8 cellular contexts compared by ENCODE assay signal in genomic region chr17:57130708-57131461, GRCh38. TPM values are rescaled to one million over a fixed set of nuclear protein-coding genes. Genes with fewer than 3 reads are reported as not detected.
DNase-seq lines count a peak whose midpoint lies in the region; ATAC-seq and TF ChIP-seq lines count a peak whose summit lies in the region.

No MANE protein-coding gene starts in this region.

- no peak overlapping the region for H2BK120ac ChIP-seq in trophoblast cell (ENCODE audit: insufficient read depth, low read length, poor library complexity)

- H2AFZ ChIP-seq in MM.1S (ENCODE audit: low read length) (no peak overlapping the region), trophoblast cell (ENCODE audit: insufficient read depth, low read length, poor library complexity) (no peak overlapping the region)

- TF ChIP-seq CTCF in GM12865 (IDR thresholded peaks at IDR 0.05; ENCODE audit: insufficient read depth, low read depth, low read length, missing control alignments) (peak; percentile 88), MM.1S (IDR thresholded peaks at IDR 0.05; ENCODE audit: low read length) (peak; percentile 65), type B pancreatic cell (conservative IDR thresholded peaks at IDR 0.05) (peak; percentile 97)

- H3K36me3 Mint-ChIP-seq in type B pancreatic cell = peaks cover 2% of the 10 kb centered on the region

- H3K79me2 ChIP-seq in MM.1S (ENCODE audit: low read length) (no peaks in the 10 kb centered on the region), trophoblast cell (ENCODE audit: control insufficient read depth, insufficient read depth, low read length, poor library complexity) (no peaks in the 10 kb centered on the region)

- H3K18ac ChIP-seq in trophoblast cell (ENCODE audit: low read length) = no peak overlapping the region

- H3K36me3 ChIP-seq in MM.1S (replicated peaks; ENCODE audit: insufficient read depth, low read length) = no peaks in the 10 kb centered on the region
- H3K36me3 ChIP-seq in SJCRH30 = no peaks in the 10 kb centered on the region
- no peaks in the 10 kb centered on the region for H3K36me3 ChIP-seq in trophoblast cell (ENCODE audit: control insufficient read depth in 1 of 2, insufficient read depth in 2 of 2, low read length in 2 of 2)

- H3K27me3 ChIP-seq in MM.1S (replicated peaks; ENCODE audit: insufficient read depth, low read length) (no peaks in the 10 kb centered on the region), SJCRH30 (no peaks in the 10 kb centered on the region), trophoblast cell (ENCODE audit: insufficient read depth, low read length) (no peaks in the 10 kb centered on the region)

- no peak overlapping the region for H2AK5ac ChIP-seq in trophoblast cell (ENCODE audit: low read length)

- H3K4me3 ChIP-seq in GM12865 (ENCODE audit: low read depth, low read length) = no peak overlapping the region
- H3K4me3 ChIP-seq in MM.1S (ENCODE audit: low read length) = no peak overlapping the region
- H3K4me3 ChIP-seq in SJCRH30 = no peak overlapping the region
- H3K4me3 ChIP-seq in trophoblast cell (ENCODE audit: low read depth, low read length) = no peak overlapping the region

- H3K4me1 ChIP-seq in MM.1S (ENCODE audit: low read length) (no peaks in the 10 kb centered on the region), SJCRH30 (peaks cover 16% of the 10 kb centered on the region), trophoblast cell (ENCODE audit: control insufficient read depth in 1 of 2, insufficient read depth in 2 of 2, low read length in 2 of 2) (peaks cover 0 to 3% of the 10 kb centered on the region in 2 experiments)

- no peaks in the 10 kb centered on the region for H3K9me3 Mint-ChIP-seq in type B pancreatic cell

- H3K27me3 Mint-ChIP-seq in type B pancreatic cell = peaks cover 6% of the 10 kb centered on the region

- H3K23ac ChIP-seq in trophoblast cell (ENCODE audit: low read length) = no peak overlapping the region

- H3K9ac ChIP-seq in MM.1S (ENCODE audit: low read length) (no peak overlapping the region), trophoblast cell (ENCODE audit: low read length) (no peak overlapping the region)

- no peak overlapping the region for H3K27ac Mint-ChIP-seq in type B pancreatic cell

- H3K9me3 ChIP-seq in MM.1S (replicated peaks; ENCODE audit: insufficient read depth, low read length) (no peaks in the 10 kb centered on the region), SJCRH30 (replicated peaks) (no peaks in the 10 kb centered on the region), trophoblast cell (ENCODE audit: insufficient read depth, low read depth, low read length) (no peaks in the 10 kb centered on the region)

- peak overlapping the region; percentile 61 for H3K4me3 Mint-ChIP-seq in type B pancreatic cell

- no peak overlapping the region for H4K8ac ChIP-seq in trophoblast cell (ENCODE audit: low read depth, low read length)

- H3F3A ChIP-seq in MM.1S (ENCODE audit: insufficient read depth, low read length) = no peaks in the 10 kb centered on the region

- no peaks in the 10 kb centered on the region for H3K79me1 ChIP-seq in trophoblast cell (ENCODE audit: low read length)

- no peak overlapping the region for H2BK12ac ChIP-seq in trophoblast cell (ENCODE audit: low read length)

- ATAC-seq in GM19463 (IDR thresholded peaks at IDR 0.05; ENCODE audit: unreplicated experiment) = no peak

- peak overlapping the region; percentile 21 for H4K91ac ChIP-seq in trophoblast cell (ENCODE audit: low read depth, low read length)

- no peaks in the 10 kb centered on the region for H3K9me2 ChIP-seq in MM.1S (replicated peaks; ENCODE audit: insufficient read depth, low read length)

- H2BK5ac ChIP-seq in trophoblast cell (ENCODE audit: low read depth, low read length, poor library complexity) = no peak overlapping the region

- peak; percentile 88 for DNase-seq in GM12865 (ENCODE audit: low read depth)
- peak; percentile 73 for DNase-seq in MM.1S
- peak; percentile 77 to 92 for DNase-seq in SJCRH30
- DNase-seq in activated naive CD4-positive, alpha-beta T cell (lab: John Stamatoyannopoulos, UW) = peak; percentile 36 to 78 (median 72)
- DNase-seq in germinal center (ENCODE audit: low spot score) = peak; percentile 91
- DNase-seq in trophoblast cell = peak; percentile 64 to 93
- peak; percentile 82 for DNase-seq in type B pancreatic cell (ENCODE audit: extremely low spot score, unreplicated experiment)

- no peak overlapping the region for H4K12ac ChIP-seq in trophoblast cell (ENCODE audit: low read depth, low read length)

- H3K4me1 Mint-ChIP-seq in type B pancreatic cell (ENCODE audit: unreplicated experiment) = peaks cover 29% of the 10 kb centered on the region

- no peak overlapping the region for H3K4me2 ChIP-seq in MM.1S (ENCODE audit: low read depth, low read length)
- peak overlapping the region; percentile 50 for H3K4me2 ChIP-seq in trophoblast cell (ENCODE audit: low read length)

- no CpG with 5 or more reads among the region's 16 CpGs for WGBS in trophoblast cell (ENCODE audit: extremely low coverage, insufficient coverage, insufficient read length)

- H3K27ac ChIP-seq in MM.1S (ENCODE audit: low read length) (no peak overlapping the region), SJCRH30 (no peak overlapping the region), trophoblast cell (ENCODE audit: low read depth, low read length) (no peak overlapping the region)

- no peak overlapping the region for H3K4ac ChIP-seq in trophoblast cell (ENCODE audit: low read depth, low read length)

- no peak overlapping the region for H3K14ac ChIP-seq in trophoblast cell (ENCODE audit: low read length)

- H4K20me1 ChIP-seq in MM.1S (ENCODE audit: insufficient read depth, low read length) = no peaks in the 10 kb centered on the region

RNA-seq across cellular contexts. Expression of gene AKAP1, which starts 45.8 kb away (rescaled TPM):
- total RNA-seq in SJCRH30 (2014; rRNA removed; shearing (Covaris generic)) = 20.1 and 22.2 TPM in 2 replicates
- polyA plus RNA-seq in trophoblast cell (2013) = 8.6 and 9.2 TPM in 2 replicates
- total RNA-seq in type B pancreatic cell (ENCODE audit: low replicate concordance) = 42.6 and 43.6 TPM in 2 replicates
